8 cellular contexts compared by ENCODE assay signal in the genomic region with DNA sequence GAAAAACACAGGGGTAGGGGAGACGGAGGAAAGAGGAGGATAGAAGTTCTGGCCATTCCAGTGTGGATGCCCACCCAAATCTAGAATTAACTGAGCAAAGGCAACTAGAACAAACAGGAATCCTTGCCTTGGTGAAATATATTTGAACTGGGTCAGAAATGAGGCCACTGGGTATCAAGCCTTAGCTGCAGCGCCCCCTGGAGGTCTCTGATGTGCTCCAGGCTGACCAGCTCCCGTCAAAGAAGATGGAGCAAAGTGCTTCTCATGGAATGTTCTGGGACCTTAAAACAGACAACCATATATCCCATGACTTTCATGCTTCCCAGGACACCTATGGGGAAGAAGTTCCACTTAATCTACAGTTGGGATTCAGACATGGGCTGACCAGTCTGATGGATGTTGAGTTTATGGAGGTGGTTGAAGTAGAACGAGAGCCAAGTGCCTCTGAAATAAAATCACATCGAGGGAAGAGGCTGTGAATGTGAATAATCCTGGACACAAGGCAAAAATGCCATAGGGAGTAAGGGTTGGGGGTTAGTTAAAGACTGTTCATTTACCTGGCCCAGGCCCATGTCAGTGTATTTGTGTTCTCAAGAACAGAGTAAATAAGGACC. TPM values are rescaled to one million over a fixed set of nuclear protein-coding genes. Genes with fewer than 3 reads are reported as not detected.
DNase-seq lines count a peak whose midpoint lies in the region; ATAC-seq and TF ChIP-seq lines count a peak whose summit lies in the region.

No MANE protein-coding gene starts in this region.

- no peak overlapping the region for H3K27ac ChIP-seq in right lobe of liver

- 45% methylated on average over 5 of the region's 5 CpGs for WGBS in right lobe of liver (ENCODE audit: insufficient coverage, low coverage, low lambda C conversion rate, missing lambda C conversion rate)

- DNase-seq in DMS53 (lab: John Stamatoyannopoulos, UW) (peak; percentile 76), cerebellum (ENCODE audit: low spot score) (peak; percentile 48), right lobe of liver (peak; percentile 63 to 74 (median 74)), amniotic stem cell (lab: John Stamatoyannopoulos, UW) (no peak)
- peak; percentile 16 to 54 (median 44) for DNase-seq in activated CD4-positive, CD25-positive, alpha-beta regulatory T cell (lab: John Stamatoyannopoulos, UW)
- DNase-seq in stimulated activated CD8-positive, alpha-beta memory T cell treated with anti-CD3 and anti-CD28 coated beads, Interleukin-4, amount 100 ng/mL, for 1 hour (ENCODE audit: low read depth in 2 of 2, low spot score in 1 of 2) = peak; percentile 42 to 45

- H2AFZ ChIP-seq in Loucy (ENCODE audit: low read length) = 0 out of 2 replicates have a peak overlapping the region, but pooled peaks have one; percentile 62

- H3K9me3 ChIP-seq in Loucy (ENCODE audit: insufficient read depth, low read depth, low read length) = no peaks in the 10 kb centered on the region
- H3K9me3 ChIP-seq in right lobe of liver = peaks cover 0 to 4% (median 0%) of the 10 kb centered on the region in 4 donors

- H3F3A ChIP-seq in Loucy (ENCODE audit: low read depth) = no peaks in the 10 kb centered on the region

- H4K20me1 ChIP-seq in Loucy (ENCODE audit: insufficient read depth, low read length, poor library complexity, severe bottlenecking) = no peaks in the 10 kb centered on the region

- no peak for TF ChIP-seq POLR2A in right lobe of liver (IDR thresholded peaks at IDR 0.05)

- no peaks in the 10 kb centered on the region for H3K36me3 ChIP-seq in Loucy (ENCODE audit: insufficient read depth, low read length)
- H3K36me3 ChIP-seq in right lobe of liver = no peaks in the 10 kb centered on the region

- H3K9me2 ChIP-seq in Loucy (replicated peaks; ENCODE audit: low read depth, low read length) = no peaks in the 10 kb centered on the region

- H3K4me3 ChIP-seq in Loucy (ENCODE audit: low read length, poor library complexity, severe bottlenecking) = no peak overlapping the region
- H3K4me3 ChIP-seq in right lobe of liver = no peak overlapping the region

- TF ChIP-seq CTCF in Loucy (conservative IDR thresholded peaks at IDR 0.05; ENCODE audit: low read length) (peak; percentile 90), right lobe of liver (IDR thresholded peaks at IDR 0.05) (peak; percentile 51 to 70 (median 68))

- H3K4me1 ChIP-seq in Loucy (ENCODE audit: insufficient read depth, low read length, poor library complexity, severe bottlenecking) (no peaks in the 10 kb centered on the region), right lobe of liver (no peaks in the 10 kb centered on the region)

- no peak overlapping the region for H3K4me2 ChIP-seq in Loucy (ENCODE audit: low read depth, low read length, poor library complexity, severe bottlenecking)

- H3K79me2 ChIP-seq in Loucy (ENCODE audit: insufficient read depth, low read length) = no peaks in the 10 kb centered on the region

- ATAC-seq in right lobe of liver (peak; percentile 70 to 76 (median 72)), GM18873 (IDR thresholded peaks at IDR 0.05; ENCODE audit: low FRiP score, unreplicated experiment) (no peak)

- intact Hi-C loops in right lobe of liver (cut with DNase I) = no loop called here

- H3K27me3 ChIP-seq in Loucy (ENCODE audit: insufficient read depth, low read length, poor library complexity, severe bottlenecking) (peaks cover 7% of the 10 kb centered on the region), right lobe of liver (no peaks in the 10 kb centered on the region)

- no peak overlapping the region for H3K9ac ChIP-seq in Loucy (ENCODE audit: low read depth, low read length, poor library complexity, severe bottlenecking)

RNA-seq across cellular contexts. Expression of gene HLA-DPB1, which starts 50.4 kb away (rescaled TPM):
- 1.8 TPM for total RNA-seq in cerebellum
- 10 to 100 TPM in 5 of 6 experiments, 1 to 10 TPM in 1; 8.6 to 66.7 (median 23.0) TPM for total RNA-seq in right lobe of liver

RNA-seq across cellular contexts. Expression of gene HLA-DPA1, which starts 52.8 kb away (rescaled TPM):
- total RNA-seq in cerebellum = 1.9 TPM
- total RNA-seq in right lobe of liver = 10 to 100 TPM; 10.0 to 74.8 (median 26.3) TPM
